In the genomic region with DNA sequence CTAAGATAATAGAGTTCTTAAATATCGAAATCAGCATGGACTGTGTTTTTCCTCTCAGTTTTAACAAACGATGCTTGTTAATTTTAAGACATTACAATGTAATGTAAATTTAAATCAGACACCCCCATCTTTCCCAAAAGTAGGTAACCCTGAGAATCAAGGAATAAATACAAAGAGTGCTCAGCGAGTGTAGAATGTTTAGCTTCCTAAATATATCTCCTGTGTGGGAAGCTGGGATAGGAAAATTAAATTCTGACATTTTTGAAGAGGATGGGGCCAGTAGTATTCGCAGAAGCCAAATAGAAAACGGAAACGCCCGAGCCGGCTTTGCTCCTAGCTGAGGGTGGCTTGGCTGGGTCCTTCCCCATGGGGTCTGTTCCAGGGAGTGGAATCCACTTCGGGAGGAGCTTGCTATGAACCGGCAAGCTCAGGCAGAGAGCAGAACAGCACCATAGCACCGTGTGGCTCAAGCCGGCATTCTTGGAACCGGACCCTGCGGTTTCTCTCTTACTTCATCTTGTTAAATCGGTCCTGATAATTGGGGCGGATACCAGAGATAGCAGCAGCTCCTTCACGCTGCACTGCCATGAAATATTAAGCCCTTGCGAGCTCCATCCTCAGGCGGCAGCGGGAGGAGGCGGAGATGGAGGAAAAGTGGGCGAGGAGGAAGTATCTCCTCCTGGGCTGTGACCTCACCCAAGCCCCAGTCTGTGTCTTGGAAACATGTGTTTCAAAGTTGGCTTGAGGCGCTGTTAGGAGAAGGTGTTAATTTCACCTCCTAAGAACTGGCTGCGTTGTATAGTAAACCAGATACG, we compare ENCODE assay signal across 8 cellular contexts. TPM values are rescaled to one million over a fixed set of nuclear protein-coding genes. Genes with fewer than 3 reads are reported as not detected.
DNase-seq lines count a peak whose midpoint lies in the region; ATAC-seq and TF ChIP-seq lines count a peak whose summit lies in the region.

No MANE protein-coding gene starts in this region.

- H3K36me3 ChIP-seq in GM23248 (ENCODE audit: low read depth) = no peaks in the 10 kb centered on the region
- H3K36me3 ChIP-seq in mammary epithelial cell (ENCODE audit: insufficient read depth, low read length) = no peaks in the 10 kb centered on the region
- no peaks in the 10 kb centered on the region for H3K36me3 ChIP-seq in sigmoid colon

- no peaks in the 10 kb centered on the region for H3K4me1 Mint-ChIP-seq in activated T-cell treated with anti-CD3 and anti-CD28 coated beads, Interleukin-2, amount 50 U/mL, for 4 hours (ENCODE audit: low read depth)

- no peaks in the 10 kb centered on the region for H3K9me3 Mint-ChIP-seq in activated T-cell treated with anti-CD3 and anti-CD28 coated beads, Interleukin-2, amount 50 U/mL, for 4 hours

- peaks cover 12% of the 10 kb centered on the region for H3K4me1 ChIP-seq in GM23248 (ENCODE audit: insufficient read depth)
- peaks cover 15% of the 10 kb centered on the region for H3K4me1 ChIP-seq in mammary epithelial cell (ENCODE audit: insufficient read depth, low read length)
- peaks cover 0 to 6% (median 0%) of the 10 kb centered on the region in 4 donors for H3K4me1 ChIP-seq in sigmoid colon

- peak overlapping the region; percentile 62 for H3K9ac ChIP-seq in GM23248
- no peak overlapping the region for H3K9ac ChIP-seq in mammary epithelial cell (ENCODE audit: insufficient read depth, low read length)

- no peak for TF ChIP-seq EP300 in sigmoid colon (IDR thresholded peaks at IDR 0.05)

- H3K4me2 ChIP-seq in GM23248 (ENCODE audit: unreplicated experiment) (peak overlapping the region; percentile 90), mammary epithelial cell (ENCODE audit: insufficient read depth, low read depth, low read length) (peak overlapping the region; percentile 61)

- H3K4me3 ChIP-seq in GM23248 = peak overlapping the region; percentile 69
- peak overlapping the region in 1 of 3 experiments; percentile 11 for H3K4me3 ChIP-seq in mammary epithelial cell (replicated peaks in 1 of 3; ENCODE audit: insufficient read depth in 1 of 3, low read depth in 2 of 3, low read length in 3 of 3)
- H3K4me3 ChIP-seq in sigmoid colon = peak overlapping the region in 3 of 4 donors; percentile 38 to 39 (median 38)

- H2AFZ ChIP-seq in GM23248 = peak overlapping the region; percentile 87
- H2AFZ ChIP-seq in mammary epithelial cell (ENCODE audit: low read depth, low read length) = peak overlapping the region; percentile 82

- H3K27ac ChIP-seq in GM23248 = peak overlapping the region; percentile 62
- no peak overlapping the region for H3K27ac ChIP-seq in mammary epithelial cell (ENCODE audit: insufficient read depth, low read depth, low read length)
- H3K27ac ChIP-seq in sigmoid colon = peak overlapping the region; percentile 40 to 69 (median 45)

- CTCF ChIA-PET in mammary epithelial cell (lab: Charles Lee; ENCODE audit: low non-redundant PET) = no interaction called here

- no peaks in the 10 kb centered on the region for H4K20me1 ChIP-seq in GM23248 (ENCODE audit: insufficient read depth)
- H4K20me1 ChIP-seq in mammary epithelial cell (ENCODE audit: insufficient read depth, low read length) = no peaks in the 10 kb centered on the region

- no peaks in the 10 kb centered on the region for H3K79me2 ChIP-seq in GM23248 (ENCODE audit: insufficient read depth)
- H3K79me2 ChIP-seq in mammary epithelial cell (ENCODE audit: insufficient read depth, low read length) = no peaks in the 10 kb centered on the region

- no peaks in the 10 kb centered on the region for H3K9me3 ChIP-seq in GM23248 (ENCODE audit: low read depth)
- H3K9me3 ChIP-seq in mammary epithelial cell (replicated peaks; ENCODE audit: insufficient read depth, low read length) = no peaks in the 10 kb centered on the region
- no peaks in the 10 kb centered on the region for H3K9me3 ChIP-seq in sigmoid colon

- no peak for ATAC-seq in activated T-cell treated with anti-CD3 and anti-CD28 coated beads, Interleukin-2, amount 50 U/mL, for 4 hours
- ATAC-seq in HG02981 (IDR thresholded peaks at IDR 0.05; ENCODE audit: unreplicated experiment) = no peak

- TF ChIP-seq POLR2A in sigmoid colon (IDR thresholded peaks at IDR 0.05) = no peak

- peak; percentile 76 for DNase-seq in GM23248
- DNase-seq in mammary epithelial cell = peak; percentile 61
- DNase-seq in iPS-NIHi7 (ENCODE audit: extremely low spot score) = peak; percentile 57
- DNase-seq in sigmoid colon = peak; percentile 73
- no peak for DNase-seq in NCI-H1694 treated with DMSO at 0.1 percent for 48 hours (lab: John Stamatoyannopoulos, UW)
- no peak for DNase-seq in activated T-cell treated with anti-CD3 and anti-CD28 coated beads, Interleukin-2, amount 50 U/mL, for 4 hours
- no peak for DNase-seq in NCI-H2029 (lab: John Stamatoyannopoulos, UW)

- in situ Hi-C loops in GM23248 (cut with MboI) = no loop called here
- in situ Hi-C loops in mammary epithelial cell (cut with MboI; ENCODE audit: low sequenced_read_pairs in 2 of 2) = no loop called here

- H3F3A ChIP-seq in GM23248 (ENCODE audit: insufficient read depth) = peaks cover 20% of the 10 kb centered on the region; the same call in 1 of the 2 replicates

- H3K36me3 Mint-ChIP-seq in activated T-cell treated with anti-CD3 and anti-CD28 coated beads, Interleukin-2, amount 50 U/mL, for 4 hours (ENCODE audit: insufficient read depth) = peaks cover 10% of the 10 kb centered on the region

- BruUV-seq in mammary epithelial cell (replicated peaks; lab: Mats Ljungman, UMichigan) = no TSS peak

- no peak overlapping the region for H3K4me3 Mint-ChIP-seq in activated T-cell treated with anti-CD3 and anti-CD28 coated beads, Interleukin-2, amount 50 U/mL, for 4 hours

- dilution Hi-C loops in mammary epithelial cell (cut with HindIII; ENCODE audit: low sequenced_read_pairs) = no loop called here

- WGBS in GM23248 (ENCODE audit: low coverage in 1 of 2, low lambda C conversion rate in 2 of 2, missing lambda C conversion rate in 2 of 2), 2 experiments = 11% methylated on average over 25 of the region's 25 CpGs
- WGBS in mammary epithelial cell (ENCODE audit: low coverage, missing lambda C conversion rate) = 39% methylated on average over 5 of the region's 25 CpGs
- WGBS in sigmoid colon, 2 donors = 64 to 68% methylated on average over 25 of the region's 25 CpGs

- H3K27me3 Mint-ChIP-seq in activated T-cell treated with anti-CD3 and anti-CD28 coated beads, Interleukin-2, amount 50 U/mL, for 4 hours (ENCODE audit: low read depth) = no peaks in the 10 kb centered on the region

- intact Hi-C loops in mammary epithelial cell (cut with micrococcal nuclease) (no loop called here), sigmoid colon (cut with DNase I) (no loop called here)

- no peaks in the 10 kb centered on the region for H3K9me2 ChIP-seq in GM23248 (ENCODE audit: insufficient read depth)

- H3K27me3 ChIP-seq in GM23248 (replicated peaks; ENCODE audit: insufficient read depth) (no peaks in the 10 kb centered on the region), mammary epithelial cell (ENCODE audit: insufficient read depth, low read length) (no peaks in the 10 kb centered on the region), sigmoid colon (no peaks in the 10 kb centered on the region)

- TF ChIP-seq CTCF in mammary epithelial cell (conservative IDR thresholded peaks at IDR 0.05 in 1 of 2, IDR thresholded peaks at IDR 0.05 in 1 of 2; ENCODE audit: extremely low read depth in 1 of 2, insufficient read depth in 1 of 2, low read depth in 1 of 2, low read length in 2 of 2) (no peak), sigmoid colon (IDR thresholded peaks at IDR 0.05) (no peak)

RNA-seq across cellular contexts. Expression of a gene that starts 24.9 kb away (rescaled TPM):
- total RNA-seq in GM23248 (2014; rRNA removed; shearing (Covaris generic)) = 14.8 and 18.5 TPM in 2 replicates
- polyA plus RNA-seq in GM23248 (2016; fragmentation: Nextera tagmentation; extraction: Ambion mirVana) = 30.0 and 34.3 TPM in 2 replicates
- 1 to 10 TPM; 6.0 to 7.7 TPM for total RNA-seq in mammary epithelial cell
- 6.2 TPM for polyA plus RNA-seq in mammary epithelial cell
- polyA minus RNA-seq in mammary epithelial cell = not detected
- total RNA-seq in sigmoid colon = 10 to 100 TPM in 1 of 4 donors, 1 to 10 TPM in 3; 4.4 to 12.2 (median 5.3) TPM
- polyA plus RNA-seq in sigmoid colon = 1 to 10 TPM; 2.3 to 4.8 (median 4.1) TPM
- total RNA-seq in activated T-cell treated with anti-CD3 and anti-CD28 coated beads, Interleukin-2, amount 50 U/mL, for 4 hours = 1 to 10 TPM in 2 of 3 donors, under 1 TPM in 1; 0.96 to 1.4 (median 1.3) TPM

Comparison
In these comparisons a context has a peak if more than half of its experiments do, and no peak if none do; other contexts are left out.
1. DNase-seq: peak in GM23248 (single experiment), mammary epithelial cell (single experiment), iPS-NIHi7 (single experiment) and sigmoid colon (single experiment); none in NCI-H1694 treated with DMSO at 0.1 percent for 48 hours (single experiment), activated T-cell treated with anti-CD3 and anti-CD28 coated beads, Interleukin-2, amount 50 U/mL, for 4 hours (single experiment) and NCI-H2029 (single experiment).